In genomic region chr15:33729648-33730047, GRCh38 we compare ENCODE assay signal across 10 cellular contexts.
DNase-seq lines count a peak whose midpoint lies in the region; ATAC-seq, FAIRE-seq and TF ChIP-seq lines count a peak whose summit lies in the region.
"Had no signal": no experiment of that assay in that cellular context is flagged by ENCODE, and none has a peak within 500 bp of the region (broad histone marks: within the 10 kb centered on the region; RNA-seq: fewer than 3 reads in every experiment).

No MANE protein-coding gene starts in this region.

- H3K4me3 ChIP-seq in DOHH2 (ENCODE audit: low read length) (no peak overlapping the region), MM.1S (ENCODE audit: low read length) (no peak overlapping the region), astrocyte (ENCODE audit: insufficient read depth, low read depth, low read length) (no peak overlapping the region)

- H3K9me2 ChIP-seq in DOHH2 (replicated peaks; ENCODE audit: control insufficient read depth, low read length) (no peaks in the 10 kb centered on the region), MM.1S (replicated peaks; ENCODE audit: insufficient read depth, low read length) (no peaks in the 10 kb centered on the region)

- H3K27me3 ChIP-seq in DOHH2 (ENCODE audit: control insufficient read depth, low read length) (no peaks in the 10 kb centered on the region), MM.1S (replicated peaks; ENCODE audit: insufficient read depth, low read length) (no peaks in the 10 kb centered on the region), astrocyte (ENCODE audit: insufficient read depth, low read length) (no peaks in the 10 kb centered on the region)

- H4K20me1 ChIP-seq in DOHH2 (ENCODE audit: control insufficient read depth, insufficient read depth, low read depth, low read length) (no peaks in the 10 kb centered on the region), MM.1S (ENCODE audit: insufficient read depth, low read length) (no peaks in the 10 kb centered on the region), astrocyte (ENCODE audit: insufficient read depth, low read length) (no peaks in the 10 kb centered on the region)

- H3K4me2 ChIP-seq in DOHH2 (ENCODE audit: low read length), result no peak overlapping the region
- no peak overlapping the region for H3K4me2 ChIP-seq in MM.1S (ENCODE audit: low read depth, low read length)
- H3K4me2 ChIP-seq in astrocyte (ENCODE audit: low read length), result no peak overlapping the region

- TF ChIP-seq CTCF in DOHH2 (IDR thresholded peaks at IDR 0.05; ENCODE audit: low read depth, low read length, poor library complexity, severe bottlenecking) (peak; percentile 16), MM.1S (IDR thresholded peaks at IDR 0.05; ENCODE audit: low read length) (peak; percentile 26), astrocyte (IDR thresholded peaks at IDR 0.05; ENCODE audit: insufficient read depth, low read depth, low read length) (peak; percentile 29)

- no peak for FAIRE-seq in astrocyte (lab: Jason Lieb, UNC)

- no peak for DNase-seq in MM.1S
- DNase-seq in astrocyte (ENCODE audit: low read depth), result no peak
- peak; percentile 87 for DNase-seq in left kidney (ENCODE audit: low read depth, low spot score)
- no peak for DNase-seq in stimulated activated CD4-positive, alpha-beta T cell treated with anti-CD3 and anti-CD28 coated beads, Interleukin-1b, Interleukin-23, amount 100 ng/mL, for 48 hours
- no peak for DNase-seq in HCEC 1CT
- DNase-seq in natural killer cell treated with Interleukin-12 subunit alpha and Interleukin-12 subunit beta and Interleukin-15 and Interleukin-18, amount 100 ng/mL, for 72 hours (ENCODE audit: low spot score), result no peak
- no peak for DNase-seq in activated gamma-delta T cell (lab: John Stamatoyannopoulos, UW)
- DNase-seq: Right ventricle myocardium superior had no signal

- H3K36me3 ChIP-seq in DOHH2 (ENCODE audit: control insufficient read depth, low read length) (no peaks in the 10 kb centered on the region), MM.1S (replicated peaks; ENCODE audit: insufficient read depth, low read length) (no peaks in the 10 kb centered on the region), astrocyte (ENCODE audit: insufficient read depth, low read length) (no peaks in the 10 kb centered on the region)

- no peaks in the 10 kb centered on the region for H3K36me3 Mint-ChIP-seq in astrocyte (ENCODE audit: low read depth, unreplicated experiment)
- no peaks in the 10 kb centered on the region for H3K36me3 Mint-ChIP-seq in natural killer cell treated with Interleukin-12 subunit alpha and Interleukin-12 subunit beta and Interleukin-15 and Interleukin-18, amount 100 ng/mL, for 72 hours

- no peaks in the 10 kb centered on the region for H3K9me3 ChIP-seq in DOHH2 (ENCODE audit: control insufficient read depth, insufficient read depth, low read length)
- H3K9me3 ChIP-seq in MM.1S (replicated peaks; ENCODE audit: insufficient read depth, low read length), result no peaks in the 10 kb centered on the region
- H3K9me3 ChIP-seq in astrocyte (ENCODE audit: insufficient read depth, low read depth, low read length), result no peaks in the 10 kb centered on the region

- H3K4me3 Mint-ChIP-seq in astrocyte (ENCODE audit: unreplicated experiment), result no peak overlapping the region
- H3K4me3 Mint-ChIP-seq in natural killer cell treated with Interleukin-12 subunit alpha and Interleukin-12 subunit beta and Interleukin-15 and Interleukin-18, amount 100 ng/mL, for 72 hours, result no peak overlapping the region
- H3K4me3 Mint-ChIP-seq: central memory CD8-positive, alpha-beta T cell had no signal

- H3F3A ChIP-seq in DOHH2 (ENCODE audit: control insufficient read depth, insufficient read depth), result no peaks in the 10 kb centered on the region
- H3F3A ChIP-seq in MM.1S (ENCODE audit: insufficient read depth, low read length), result no peaks in the 10 kb centered on the region

- no peak for ATAC-seq in natural killer cell treated with Interleukin-12 subunit alpha and Interleukin-12 subunit beta and Interleukin-15 and Interleukin-18, amount 100 ng/mL, for 72 hours

- H3K4me1 Mint-ChIP-seq in astrocyte (ENCODE audit: low read depth, unreplicated experiment), result no peaks in the 10 kb centered on the region
- H3K4me1 Mint-ChIP-seq in natural killer cell treated with Interleukin-12 subunit alpha and Interleukin-12 subunit beta and Interleukin-15 and Interleukin-18, amount 100 ng/mL, for 72 hours (ENCODE audit: low read depth in 2 of 2), result peaks cover 0 to 11% of the 10 kb centered on the region in 2 donors
- H3K4me1 Mint-ChIP-seq: central memory CD8-positive, alpha-beta T cell had no signal

- H3K27ac Mint-ChIP-seq in astrocyte (ENCODE audit: unreplicated experiment), result no peak overlapping the region
- H3K27ac Mint-ChIP-seq in natural killer cell treated with Interleukin-12 subunit alpha and Interleukin-12 subunit beta and Interleukin-15 and Interleukin-18, amount 100 ng/mL, for 72 hours, result no peak overlapping the region

- H3K9ac ChIP-seq in MM.1S (ENCODE audit: low read length) (no peak overlapping the region), astrocyte (ENCODE audit: low read length) (no peak overlapping the region)

- no peaks in the 10 kb centered on the region for H3K79me2 ChIP-seq in DOHH2 (ENCODE audit: control insufficient read depth, low read length)
- no peaks in the 10 kb centered on the region for H3K79me2 ChIP-seq in MM.1S (ENCODE audit: low read length)
- no peaks in the 10 kb centered on the region for H3K79me2 ChIP-seq in astrocyte (ENCODE audit: insufficient read depth, low read length)

- H2AFZ ChIP-seq in MM.1S (ENCODE audit: low read length) (no peak overlapping the region), astrocyte (ENCODE audit: low read depth, low read length) (no peak overlapping the region)

- H3K4me1 ChIP-seq in DOHH2 (ENCODE audit: control insufficient read depth, low read length) (no peaks in the 10 kb centered on the region), MM.1S (ENCODE audit: low read length) (0 out of 2 replicates have a peak, but pooled peaks cover 2% of the 10 kb centered on the region), astrocyte (ENCODE audit: insufficient read depth, low read length) (no peaks in the 10 kb centered on the region)

- H3K27ac ChIP-seq in DOHH2 (ENCODE audit: low read depth, low read length) (no peak overlapping the region), MM.1S (ENCODE audit: low read length) (no peak overlapping the region), astrocyte (ENCODE audit: low read depth, low read length) (no peak overlapping the region)

- H3K9me3 Mint-ChIP-seq in astrocyte (ENCODE audit: unreplicated experiment), result peaks cover 3% of the 10 kb centered on the region
- no peaks in the 10 kb centered on the region for H3K9me3 Mint-ChIP-seq in natural killer cell treated with Interleukin-12 subunit alpha and Interleukin-12 subunit beta and Interleukin-15 and Interleukin-18, amount 100 ng/mL, for 72 hours
- H3K9me3 Mint-ChIP-seq: central memory CD8-positive, alpha-beta T cell had no signal

- H3K27me3 Mint-ChIP-seq in astrocyte (ENCODE audit: low read depth, unreplicated experiment), result no peaks in the 10 kb centered on the region
- no peaks in the 10 kb centered on the region for H3K27me3 Mint-ChIP-seq in natural killer cell treated with Interleukin-12 subunit alpha and Interleukin-12 subunit beta and Interleukin-15 and Interleukin-18, amount 100 ng/mL, for 72 hours
- H3K27me3 Mint-ChIP-seq: central memory CD8-positive, alpha-beta T cell had no signal
